24 cellular contexts compared by ENCODE assay signal in genomic region chr4:24729041-24729730, GRCh38.
"Had no signal": no experiment of that assay in that cellular context is flagged by ENCODE, and none has a peak within 500 bp of the region (broad histone marks: within the 10 kb centered on the region; RNA-seq: fewer than 3 reads in every experiment).

No MANE protein-coding gene starts in this region.

- H3K36me3 ChIP-seq: left lung, neural progenitor cell, upper lobe of right lung had no signal

- DNase-seq: activated CD4-positive, alpha-beta T cell treated with anti-CD3 and anti-CD28 coated beads, Interleukin-2, amount 10 ng/mL, durations not matched to agents 24 days and 14 days; activated CD8-positive, alpha-beta memory T cell treated with anti-CD3 and anti-CD28 coated beads, Interleukin-2, amount 10 ng/mL, durations not matched to agents 7 days and 5 days; activated CD8-positive, alpha-beta T cell treated with anti-CD3 and anti-CD28 coated beads for 36 hours; activated gamma-delta T cell treated with Interleukin-2 at 50 U/mL for 16 hours; activated T-cell treated with anti-CD3 and anti-CD28 coated beads for 4 hours; effector memory CD8-positive, alpha-beta T cell; foreskin keratinocyte; immature natural killer cell; kidney glomerular epithelial cell; left lung; naive thymus-derived CD8-positive, alpha-beta T cell; SK-N-SH; stimulated activated CD4-positive, alpha-beta T cell treated with anti-CD3 and anti-CD28 coated beads, Interleukin-4, amount 100 ng/mL, for 24 hours; stimulated activated naive CD8-positive, alpha-beta T cell treated with anti-CD3 and anti-CD28 coated beads, Interleukin-15, Interleukin-2, amounts not matched to agents 100 U/mL and 50 U/mL, for 24 hours; substantia nigra; upper lobe of right lung had no signal

- H3K4me1 Mint-ChIP-seq: activated CD4-positive, alpha-beta T cell treated with anti-CD3 and anti-CD28 coated beads, Interleukin-2, amount 10 ng/mL, durations not matched to agents 24 days and 14 days; activated CD8-positive, alpha-beta memory T cell treated with anti-CD3 and anti-CD28 coated beads, Interleukin-2, amount 10 ng/mL, durations not matched to agents 7 days and 5 days; activated naive CD4-positive, alpha-beta T cell treated with anti-CD3 and anti-CD28 coated beads, Interleukin-2, amount 50 U/mL, for 24 hours; central memory CD8-positive, alpha-beta T cell; immature natural killer cell had no signal

- H3K27ac ChIP-seq: foreskin keratinocyte, left lung, neural progenitor cell, upper lobe of right lung had no signal

- FAIRE-seq: colon, endothelial cell of umbilical vein had no signal

- H3K36me3 Mint-ChIP-seq: activated CD8-positive, alpha-beta memory T cell treated with anti-CD3 and anti-CD28 coated beads, Interleukin-2, amount 10 ng/mL, durations not matched to agents 7 days and 5 days; activated naive CD4-positive, alpha-beta T cell treated with anti-CD3 and anti-CD28 coated beads, Interleukin-2, amount 50 U/mL, for 24 hours; immature natural killer cell; naive thymus-derived CD8-positive, alpha-beta T cell; neural progenitor cell had no signal

- H3K4me3 Mint-ChIP-seq: activated CD4-positive, alpha-beta T cell treated with anti-CD3 and anti-CD28 coated beads, Interleukin-2, amount 10 ng/mL, durations not matched to agents 24 days and 14 days; activated CD8-positive, alpha-beta memory T cell treated with anti-CD3 and anti-CD28 coated beads, Interleukin-2, amount 10 ng/mL, durations not matched to agents 7 days and 5 days; activated CD8-positive, alpha-beta T cell treated with anti-CD3 and anti-CD28 coated beads for 36 hours; activated naive CD4-positive, alpha-beta T cell treated with anti-CD3 and anti-CD28 coated beads, Interleukin-2, amount 50 U/mL, for 24 hours; central memory CD8-positive, alpha-beta T cell; effector memory CD8-positive, alpha-beta T cell; immature natural killer cell; naive thymus-derived CD8-positive, alpha-beta T cell; neural progenitor cell had no signal

- H3K4me1 ChIP-seq: foreskin keratinocyte, left lung, neural progenitor cell had no signal

- H3K4me2 ChIP-seq: neural progenitor cell, SK-N-SH had no signal

- H3K27me3 ChIP-seq: dorsolateral prefrontal cortex, left lung, neural progenitor cell, upper lobe of right lung had no signal

- H3K27me3 Mint-ChIP-seq: activated CD4-positive, alpha-beta T cell treated with anti-CD3 and anti-CD28 coated beads, Interleukin-2, amount 10 ng/mL, durations not matched to agents 24 days and 14 days; activated CD8-positive, alpha-beta memory T cell treated with anti-CD3 and anti-CD28 coated beads, Interleukin-2, amount 10 ng/mL, durations not matched to agents 7 days and 5 days had no signal

- H3K9me3 Mint-ChIP-seq: activated CD4-positive, alpha-beta T cell treated with anti-CD3 and anti-CD28 coated beads, Interleukin-2, amount 10 ng/mL, durations not matched to agents 24 days and 14 days; activated CD8-positive, alpha-beta T cell treated with anti-CD3 and anti-CD28 coated beads for 36 hours; activated naive CD4-positive, alpha-beta T cell treated with anti-CD3 and anti-CD28 coated beads, Interleukin-2, amount 50 U/mL, for 24 hours; neural progenitor cell had no signal

- H3K4me3 ChIP-seq: dorsolateral prefrontal cortex, left lung, lung, neural progenitor cell, upper lobe of right lung had no signal

- H2AFZ ChIP-seq: neural progenitor cell had no signal

- H3K27ac Mint-ChIP-seq: activated CD4-positive, alpha-beta T cell treated with anti-CD3 and anti-CD28 coated beads, Interleukin-2, amount 10 ng/mL, durations not matched to agents 24 days and 14 days; activated CD8-positive, alpha-beta memory T cell treated with anti-CD3 and anti-CD28 coated beads, Interleukin-2, amount 10 ng/mL, durations not matched to agents 7 days and 5 days; activated CD8-positive, alpha-beta T cell treated with anti-CD3 and anti-CD28 coated beads for 36 hours; activated naive CD4-positive, alpha-beta T cell treated with anti-CD3 and anti-CD28 coated beads, Interleukin-2, amount 50 U/mL, for 24 hours; effector memory CD8-positive, alpha-beta T cell; immature natural killer cell; naive thymus-derived CD8-positive, alpha-beta T cell; neural progenitor cell had no signal

- H3K9me3 ChIP-seq: left lung, SK-N-SH, upper lobe of right lung had no signal

- H3K9ac ChIP-seq: neural progenitor cell, SK-N-SH had no signal

- ATAC-seq: activated CD8-positive, alpha-beta memory T cell treated with anti-CD3 and anti-CD28 coated beads, Interleukin-2, amount 10 ng/mL, durations not matched to agents 7 days and 5 days; activated CD8-positive, alpha-beta T cell treated with anti-CD3 and anti-CD28 coated beads for 36 hours; effector memory CD8-positive, alpha-beta T cell; esophagus mucosa; foreskin keratinocyte; left lung; naive thymus-derived CD8-positive, alpha-beta T cell; stimulated activated naive CD8-positive, alpha-beta T cell treated with anti-CD3 and anti-CD28 coated beads, Interleukin-15, Interleukin-2, amounts not matched to agents 100 U/mL and 50 U/mL, for 24 hours; upper lobe of right lung had no signal
